ENCODE assay signal across 36 cellular contexts in the genomic region with DNA sequence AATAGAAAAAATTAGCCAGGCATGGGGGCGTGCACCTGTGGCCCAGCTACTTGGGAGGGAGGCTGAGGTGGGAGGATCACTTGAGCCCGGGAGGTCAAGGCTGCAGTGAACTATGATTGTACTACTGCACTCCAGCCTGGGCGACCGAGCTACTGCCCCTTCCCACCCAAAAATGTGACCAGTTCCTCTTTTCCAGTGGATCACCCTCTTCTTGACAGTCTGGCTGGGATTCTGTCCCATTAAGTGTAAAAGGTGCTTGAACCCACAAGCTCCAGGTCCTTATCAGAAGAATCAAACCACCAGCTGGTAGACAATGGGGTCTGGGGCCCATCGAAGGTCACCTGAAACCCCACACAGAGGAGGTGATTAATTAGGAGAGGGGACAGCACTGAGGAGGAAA.
"Had no signal": no experiment of that assay in that cellular context is flagged by ENCODE, and none has a peak within 500 bp of the region (broad histone marks: within the 10 kb centered on the region; RNA-seq: fewer than 3 reads in every experiment).

No MANE protein-coding gene starts in this region.

- DNase-seq: activated B cell treated with CpG ODN at 0.5 μM for 24 hours; activated CD4-positive, alpha-beta memory T cell treated with anti-CD3 and anti-CD28 coated beads for 36 hours; activated CD4-positive, alpha-beta T cell treated with anti-CD3 and anti-CD28 coated beads for 4 hours; activated CD4-positive, alpha-beta T cell treated with anti-CD3 and anti-CD28 coated beads, Interleukin-2, amount 10 ng/mL, durations not matched to agents 24 days and 14 days; activated CD4-positive, alpha-beta T cell treated with anti-CD3 and anti-CD28 coated beads, Interleukin-2, amount 50 U/mL, for 1 hour; activated CD4-positive, alpha-beta T cell treated with anti-CD3 and anti-CD28 coated beads, Interleukin-2, amount 50 U/mL, for 4 hours; activated CD4-positive, CD25-positive, alpha-beta regulatory T cell treated with anti-CD3 and anti-CD28 coated beads, Interleukin-2, amount 50 U/mL, for 72 hours; activated CD8-positive, alpha-beta T cell treated with anti-CD3 and anti-CD28 coated beads for 36 hours; activated effector memory CD4-positive, alpha-beta T cell treated with anti-CD3 and anti-CD28 coated beads, Interleukin-2, amount 50 U/mL, for 16 hours; activated gamma-delta T cell treated with Interleukin-2 at 50 U/mL for 16 hours; activated naive CD4-positive, alpha-beta T cell; activated naive CD4-positive, alpha-beta T cell treated with anti-CD3 and anti-CD28 coated beads for 36 hours; activated naive CD4-positive, alpha-beta T cell treated with anti-CD3 and anti-CD28 coated beads, Interleukin-2, amount 50 U/mL, for 16 hours; activated naive CD8-positive, alpha-beta T cell treated with anti-CD3 and anti-CD28 coated beads, Interleukin-2, amount 10 ng/mL, durations not matched to agents 7 days and 5 days; activated T-cell treated with anti-CD3 and anti-CD28 coated beads for 4 hours; activated T-cell treated with anti-CD3 and anti-CD28 coated beads, Interleukin-2, amount 50 U/mL, for 1 hour; activated T-cell treated with anti-CD3 and anti-CD28 coated beads, Interleukin-2, amount 50 U/mL, for 4 hours; activated T-cell treated with anti-CD3 and anti-CD28 coated beads, Interleukin-2, amount 50 U/mL, for 72 hours; adrenal gland; amniotic stem cell; aorta; body of pancreas; brain microvascular endothelial cell; central memory CD4-positive, alpha-beta T cell; T-helper 1 cell; T-helper 2 cell; T-helper 9 cell had no signal

- H3K36me3 Mint-ChIP-seq: activated CD4-positive, alpha-beta memory T cell treated with anti-CD3 and anti-CD28 coated beads for 36 hours; activated naive CD4-positive, alpha-beta T cell treated with anti-CD3 and anti-CD28 coated beads, Interleukin-2, amount 50 U/mL, for 72 hours; activated naive CD8-positive, alpha-beta T cell treated with anti-CD3 and anti-CD28 coated beads, Interleukin-2, amount 10 ng/mL, durations not matched to agents 7 days and 5 days had no signal

- H3K27ac Mint-ChIP-seq: activated B cell treated with CpG ODN at 0.5 μM for 24 hours; activated CD4-positive, alpha-beta memory T cell treated with anti-CD3 and anti-CD28 coated beads for 36 hours; activated CD4-positive, alpha-beta T cell treated with anti-CD3 and anti-CD28 coated beads, Interleukin-2, amount 10 ng/mL, durations not matched to agents 24 days and 14 days; activated CD8-positive, alpha-beta T cell treated with anti-CD3 and anti-CD28 coated beads for 36 hours; activated naive CD4-positive, alpha-beta T cell treated with anti-CD3 and anti-CD28 coated beads for 36 hours; activated naive CD4-positive, alpha-beta T cell treated with anti-CD3 and anti-CD28 coated beads, Interleukin-2, amount 50 U/mL, for 72 hours; activated naive CD8-positive, alpha-beta T cell treated with anti-CD3 and anti-CD28 coated beads, Interleukin-2, amount 10 ng/mL, durations not matched to agents 7 days and 5 days; activated T-cell treated with anti-CD3 and anti-CD28 coated beads, Interleukin-2, amount 50 U/mL, for 72 hours; activated T-helper 1 cell treated with anti-CD3 and anti-CD28 coated beads, Interleukin-12 subunit alpha, Interleukin-12 subunit beta, Interleukin-2, Interleukin-4 antibody, amounts not matched to agents 30 ng/mL and 10 ng/mL and 1 ng/mL, durations not matched to agents 14 hours and 24 hours and 36 hours; activated T-helper 17 cell treated with anti-CD3 and anti-CD28 coated beads, Interleukin-2, amount 50 U/mL, for 72 hours; T-helper 1 cell treated with Interleukin-12 subunit alpha and Interleukin-12 subunit beta and Interleukin-4 antibody, amounts not matched to agents 30 μg/mL and 1 μg/mL, for 36 hours; T-helper 2 cell treated with Interferon-gamma antibody and Interleukin-4, amounts not matched to agents 5 μg/mL and 100 μg/mL, for 36 hours had no signal

- FAIRE-seq: astrocyte, TTC549 had no signal

- H3K9me3 Mint-ChIP-seq: activated B cell treated with CpG ODN at 0.5 μM for 24 hours; activated CD4-positive, alpha-beta memory T cell treated with anti-CD3 and anti-CD28 coated beads for 36 hours; activated CD4-positive, alpha-beta T cell treated with anti-CD3 and anti-CD28 coated beads, Interleukin-2, amount 10 ng/mL, durations not matched to agents 24 days and 14 days; activated CD8-positive, alpha-beta T cell treated with anti-CD3 and anti-CD28 coated beads for 36 hours; activated naive CD4-positive, alpha-beta T cell treated with anti-CD3 and anti-CD28 coated beads for 36 hours; activated naive CD4-positive, alpha-beta T cell treated with anti-CD3 and anti-CD28 coated beads, Interleukin-2, amount 50 U/mL, for 72 hours; activated naive CD8-positive, alpha-beta T cell treated with anti-CD3 and anti-CD28 coated beads, Interleukin-2, amount 10 ng/mL, durations not matched to agents 7 days and 5 days; activated T-cell treated with anti-CD3 and anti-CD28 coated beads, Interleukin-2, amount 50 U/mL, for 4 hours; activated T-cell treated with anti-CD3 and anti-CD28 coated beads, Interleukin-2, amount 50 U/mL, for 72 hours; activated T-helper 1 cell treated with anti-CD3 and anti-CD28 coated beads, Interleukin-12 subunit alpha, Interleukin-12 subunit beta, Interleukin-2, Interleukin-4 antibody, amounts not matched to agents 30 ng/mL and 10 ng/mL and 1 ng/mL, durations not matched to agents 14 hours and 24 hours and 36 hours; activated T-helper 17 cell treated with anti-CD3 and anti-CD28 coated beads, Interleukin-2, amount 50 U/mL, for 72 hours; T-helper 1 cell treated with Interleukin-12 subunit alpha and Interleukin-12 subunit beta and Interleukin-4 antibody, amounts not matched to agents 30 μg/mL and 1 μg/mL, for 36 hours; T-helper 2 cell treated with Interferon-gamma antibody and Interleukin-4, amounts not matched to agents 5 μg/mL and 100 μg/mL, for 36 hours had no signal

- H3K27me3 Mint-ChIP-seq: activated B cell treated with CpG ODN at 0.5 μM for 24 hours; activated CD4-positive, alpha-beta memory T cell treated with anti-CD3 and anti-CD28 coated beads for 36 hours; activated CD8-positive, alpha-beta T cell treated with anti-CD3 and anti-CD28 coated beads for 36 hours; activated T-helper 17 cell treated with anti-CD3 and anti-CD28 coated beads, Interleukin-2, amount 50 U/mL, for 72 hours had no signal

- H3K4me3 Mint-ChIP-seq: activated B cell treated with CpG ODN at 0.5 μM for 24 hours; activated CD4-positive, alpha-beta memory T cell treated with anti-CD3 and anti-CD28 coated beads for 36 hours; activated CD4-positive, alpha-beta T cell treated with anti-CD3 and anti-CD28 coated beads, Interleukin-2, amount 10 ng/mL, durations not matched to agents 24 days and 14 days; activated CD8-positive, alpha-beta T cell treated with anti-CD3 and anti-CD28 coated beads for 36 hours; activated naive CD4-positive, alpha-beta T cell treated with anti-CD3 and anti-CD28 coated beads for 36 hours; activated naive CD8-positive, alpha-beta T cell treated with anti-CD3 and anti-CD28 coated beads, Interleukin-2, amount 10 ng/mL, durations not matched to agents 7 days and 5 days; activated T-cell treated with anti-CD3 and anti-CD28 coated beads, Interleukin-2, amount 50 U/mL, for 4 hours; activated T-cell treated with anti-CD3 and anti-CD28 coated beads, Interleukin-2, amount 50 U/mL, for 72 hours; activated T-helper 1 cell treated with anti-CD3 and anti-CD28 coated beads, Interleukin-12 subunit alpha, Interleukin-12 subunit beta, Interleukin-2, Interleukin-4 antibody, amounts not matched to agents 30 ng/mL and 10 ng/mL and 1 ng/mL, durations not matched to agents 14 hours and 24 hours and 36 hours; activated T-helper 17 cell treated with anti-CD3 and anti-CD28 coated beads, Interleukin-2, amount 50 U/mL, for 72 hours; T-helper 1 cell treated with Interleukin-12 subunit alpha and Interleukin-12 subunit beta and Interleukin-4 antibody, amounts not matched to agents 30 μg/mL and 1 μg/mL, for 36 hours; T-helper 2 cell treated with Interferon-gamma antibody and Interleukin-4, amounts not matched to agents 5 μg/mL and 100 μg/mL, for 36 hours had no signal

- H3K9me3 ChIP-seq: adrenal gland, body of pancreas, breast epithelium had no signal

- H3K4me3 ChIP-seq: adrenal gland, body of pancreas, breast epithelium had no signal

- H3K27me3 ChIP-seq: adrenal gland, body of pancreas, brain microvascular endothelial cell, breast epithelium had no signal

- H3K36me3 ChIP-seq: adrenal gland, brain microvascular endothelial cell, breast epithelium had no signal

- H3K27ac ChIP-seq: adrenal gland, body of pancreas, brain microvascular endothelial cell, breast epithelium, VCaP had no signal

- ATAC-seq: activated CD8-positive, alpha-beta T cell treated with anti-CD3 and anti-CD28 coated beads for 36 hours; activated naive CD4-positive, alpha-beta T cell treated with anti-CD3 and anti-CD28 coated beads, Interleukin-2, amount 50 U/mL, for 72 hours; activated T-cell treated with anti-CD3 and anti-CD28 coated beads, Interleukin-2, amount 50 U/mL, for 4 hours; activated T-cell treated with anti-CD3 and anti-CD28 coated beads, Interleukin-2, amount 50 U/mL, for 72 hours; activated T-helper 17 cell treated with anti-CD3 and anti-CD28 coated beads, Interleukin-2, amount 50 U/mL, for 72 hours; body of pancreas had no signal

- H3K4me1 ChIP-seq: adrenal gland, body of pancreas, breast epithelium had no signal

- H3K4me1 Mint-ChIP-seq: activated B cell treated with CpG ODN at 0.5 μM for 24 hours had no signal
